ENCODE assay signal across 1 cellular context in genomic region chr1:230429072-230429735, GRCh38.
TF ChIP-seq lines count a peak whose summit lies in the region.

No MANE protein-coding gene starts in this region.

TF ChIP-seq in WTC11, 78 proteins besides CTCF, POLR2A, EP300 and RAD21 (continued from another document):
- TF ChIP-seq USF1 (CRISPR knock-in tag; IDR thresholded peaks at IDR 0.05) = no peak
- TF ChIP-seq IRF1 (CRISPR knock-in tag; IDR thresholded peaks at IDR 0.05) = no peak
- TF ChIP-seq ETV6 (CRISPR knock-in tag; IDR thresholded peaks at IDR 0.05) = no peak
- no peak for TF ChIP-seq MAX (CRISPR knock-in tag; IDR thresholded peaks at IDR 0.05)
- no peak for TF ChIP-seq NR2C2 (CRISPR knock-in tag; IDR thresholded peaks at IDR 0.05)
- TF ChIP-seq ELF4 (CRISPR knock-in tag; IDR thresholded peaks at IDR 0.05; ENCODE audit: low read depth) = no peak
- no peak for TF ChIP-seq TP53 (CRISPR knock-in tag; IDR thresholded peaks at IDR 0.05)
- no peak for TF ChIP-seq GTF2I (CRISPR knock-in tag; conservative IDR thresholded peaks at IDR 0.05)
- TF ChIP-seq CREB1 (CRISPR knock-in tag; IDR thresholded peaks at IDR 0.05) = no peak
- TF ChIP-seq USF2 (CRISPR knock-in tag; IDR thresholded peaks at IDR 0.05) = no peak
- no peak for TF ChIP-seq CBFB (CRISPR knock-in tag; IDR thresholded peaks at IDR 0.05; ENCODE audit: low read depth)
- TF ChIP-seq ZNF396 (CRISPR knock-in tag; IDR thresholded peaks at IDR 0.05; ENCODE audit: borderline replicate concordance) = no peak
